In the genomic region with DNA sequence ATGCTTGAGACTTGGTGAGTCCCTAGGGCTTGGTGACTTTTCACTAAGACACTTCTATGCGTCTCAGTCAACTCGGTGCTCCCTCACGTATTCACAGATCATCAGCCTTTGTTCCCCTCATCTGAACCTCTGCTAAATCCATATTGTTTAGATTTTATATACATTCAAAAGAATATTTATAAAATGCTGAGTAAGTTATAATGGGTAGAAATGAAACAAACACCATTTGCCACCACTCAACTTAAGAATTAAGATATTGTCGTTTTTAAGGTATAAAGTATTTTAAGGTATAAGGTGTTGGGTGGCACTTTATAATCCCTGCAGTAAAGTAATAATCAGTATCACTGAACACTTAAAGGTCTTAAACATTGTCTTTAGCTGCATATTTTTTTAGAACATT, we compare ENCODE assay signal across 29 cellular contexts.
"Had no signal": no experiment of that assay in that cellular context is flagged by ENCODE, and none has a peak within 500 bp of the region (broad histone marks: within the 10 kb centered on the region; RNA-seq: fewer than 3 reads in every experiment).

No MANE protein-coding gene starts in this region.

- H3K27me3 ChIP-seq: left lung, pancreas, sigmoid colon, spleen, suprapubic skin, tibial artery, upper lobe of right lung had no signal

- H3K27ac Mint-ChIP-seq: immature natural killer cell; mesothelial cell of epicardium; naive B cell; natural killer cell; stimulated activated effector memory CD8-positive, alpha-beta T cell treated with anti-CD3 and anti-CD28 coated beads, Interleukin-12 subunit alpha, Interleukin-12 subunit beta, amount 100 ng/mL, for 72 hours; stimulated activated naive CD8-positive, alpha-beta T cell treated with anti-CD3 and anti-CD28 coated beads, Interleukin-15, Interleukin-2, amounts not matched to agents 100 ng/mL and 50 ng/mL, for 24 hours had no signal

- H3K4me1 Mint-ChIP-seq: immature natural killer cell; mesothelial cell of epicardium; naive B cell; natural killer cell; stimulated activated effector memory CD8-positive, alpha-beta T cell treated with anti-CD3 and anti-CD28 coated beads, Interleukin-12 subunit alpha, Interleukin-12 subunit beta, amount 100 ng/mL, for 72 hours had no signal

- H3K27ac ChIP-seq: left lung, pancreas, prostate gland, sigmoid colon, spleen, suprapubic skin, thoracic aorta, tibial artery, upper lobe of right lung had no signal

- DNase-seq: hypothalamus; immature natural killer cell; kidney; left colon; left lung; mesendoderm; naive B cell; natural killer cell; nucleus accumbens; pancreas; posterior cingulate gyrus; retina; right cardiac atrium; sigmoid colon; small intestine; spleen; stimulated activated CD4-positive, alpha-beta T cell treated with anti-CD3 and anti-CD28 coated beads, Interleukin-4, amount 100 ng/mL, for 24 hours; stimulated activated naive CD4-positive, alpha-beta T cell; tibial artery; trophoblast cell; upper lobe of right lung had no signal

- ATAC-seq: left colon; left lung; natural killer cell; pancreas; right cardiac atrium; stimulated activated effector memory CD8-positive, alpha-beta T cell treated with anti-CD3 and anti-CD28 coated beads, Interleukin-12 subunit alpha, Interleukin-12 subunit beta, amount 100 ng/mL, for 72 hours; upper lobe of right lung had no signal

- H3K36me3 Mint-ChIP-seq: naive B cell; stimulated activated effector memory CD8-positive, alpha-beta T cell treated with anti-CD3 and anti-CD28 coated beads, Interleukin-12 subunit alpha, Interleukin-12 subunit beta, amount 100 ng/mL, for 72 hours had no signal

- H3K36me3 ChIP-seq: pancreas, prostate gland, suprapubic skin, thoracic aorta had no signal

- H3K9me3 Mint-ChIP-seq: immature natural killer cell; mesothelial cell of epicardium; naive B cell; natural killer cell; stimulated activated effector memory CD8-positive, alpha-beta T cell treated with anti-CD3 and anti-CD28 coated beads, Interleukin-12 subunit alpha, Interleukin-12 subunit beta, amount 100 ng/mL, for 72 hours; stimulated activated naive CD8-positive, alpha-beta T cell treated with anti-CD3 and anti-CD28 coated beads, Interleukin-15, Interleukin-2, amounts not matched to agents 100 ng/mL and 50 ng/mL, for 24 hours had no signal

- H3K9me3 ChIP-seq: left lung, pancreas, prostate gland, sigmoid colon, spleen, suprapubic skin, thoracic aorta, tibial artery, upper lobe of right lung had no signal

- FAIRE-seq: islet of Langerhans, kidney, pancreas, small intestine had no signal

- H3K4me3 Mint-ChIP-seq: immature natural killer cell; mesothelial cell of epicardium; naive B cell; natural killer cell; stimulated activated effector memory CD8-positive, alpha-beta T cell treated with anti-CD3 and anti-CD28 coated beads, Interleukin-12 subunit alpha, Interleukin-12 subunit beta, amount 100 ng/mL, for 72 hours; stimulated activated naive CD8-positive, alpha-beta T cell treated with anti-CD3 and anti-CD28 coated beads, Interleukin-15, Interleukin-2, amounts not matched to agents 100 ng/mL and 50 ng/mL, for 24 hours had no signal

- H3K27me3 Mint-ChIP-seq: naive B cell; stimulated activated naive CD8-positive, alpha-beta T cell treated with anti-CD3 and anti-CD28 coated beads, Interleukin-15, Interleukin-2, amounts not matched to agents 100 ng/mL and 50 ng/mL, for 24 hours had no signal

- H3K4me3 ChIP-seq: left lung, lung, pancreas, prostate gland, sigmoid colon, spleen, suprapubic skin, thoracic aorta, tibial artery, upper lobe of right lung had no signal

- H3K4me1 ChIP-seq: left lung, pancreas, prostate gland, spleen, suprapubic skin, upper lobe of right lung had no signal
